ENCODE assay signal across 8 cellular contexts in genomic region chr10:91797077-91797690, GRCh38. TPM values are rescaled to one million over a fixed set of nuclear protein-coding genes. Genes with fewer than 3 reads are reported as not detected.
A peak's percentile ranks its signal among the peaks of the same experiment; 100 is the strongest.
DNase-seq lines count a peak whose midpoint lies in the region; ATAC-seq and TF ChIP-seq lines count a peak whose summit lies in the region.

No MANE protein-coding gene starts in this region.

- peak overlapping the region; percentile 89 for H3K4me3 Mint-ChIP-seq in stimulated activated naive CD8-positive, alpha-beta T cell treated with anti-CD3 and anti-CD28 coated beads, Interleukin-15, Interleukin-2, amounts not matched to agents 100 ng/mL and 50 ng/mL, for 24 hours
- peak overlapping the region; percentile 90 for H3K4me3 Mint-ChIP-seq in mesothelial cell of epicardium

- H3K36me3 Mint-ChIP-seq in stimulated activated naive CD8-positive, alpha-beta T cell treated with anti-CD3 and anti-CD28 coated beads, Interleukin-15, Interleukin-2, amounts not matched to agents 100 ng/mL and 50 ng/mL, for 24 hours (ENCODE audit: low read depth), result peaks cover 30% of the 10 kb centered on the region
- H3K36me3 Mint-ChIP-seq in mesothelial cell of epicardium, result peaks cover 3% of the 10 kb centered on the region

- intact Hi-C loops in breast epithelium (cut with DNase I; ENCODE audit: low total_unique reads), result no loop called here

- DNase-seq in stimulated activated naive CD8-positive, alpha-beta T cell treated with anti-CD3 and anti-CD28 coated beads, Interleukin-15, Interleukin-2, amounts not matched to agents 100 U/mL and 50 U/mL, for 24 hours, result no peak
- DNase-seq in breast epithelium (ENCODE audit: low spot score in 2 of 2) (no peak), mesothelial cell of epicardium (ENCODE audit: low spot score in 2 of 2, unreplicated experiment in 2 of 2) (no peak), NCI-H1436 treated with DMSO at 0.1 percent for 48 hours (lab: John Stamatoyannopoulos, UW) (no peak), DMS 273 (lab: John Stamatoyannopoulos, UW; ENCODE audit: unreplicated experiment) (no peak), COLO668 (lab: John Stamatoyannopoulos, UW; ENCODE audit: unreplicated experiment) (no peak)

- H3K4me1 Mint-ChIP-seq in stimulated activated naive CD8-positive, alpha-beta T cell treated with anti-CD3 and anti-CD28 coated beads, Interleukin-15, Interleukin-2, amounts not matched to agents 100 ng/mL and 50 ng/mL, for 24 hours (ENCODE audit: low read depth), result peaks cover 66% of the 10 kb centered on the region
- H3K4me1 Mint-ChIP-seq in mesothelial cell of epicardium, result peaks cover 40% of the 10 kb centered on the region

- no peaks in the 10 kb centered on the region for H3K9me3 Mint-ChIP-seq in stimulated activated naive CD8-positive, alpha-beta T cell treated with anti-CD3 and anti-CD28 coated beads, Interleukin-15, Interleukin-2, amounts not matched to agents 100 ng/mL and 50 ng/mL, for 24 hours
- H3K9me3 Mint-ChIP-seq in mesothelial cell of epicardium, result no peaks in the 10 kb centered on the region

- no peaks in the 10 kb centered on the region for H3K9me3 ChIP-seq in breast epithelium

- H3K36me3 ChIP-seq in breast epithelium, result no peaks in the 10 kb centered on the region

- peak overlapping the region; percentile 98 to 99 for H3K27ac ChIP-seq in breast epithelium

- TF ChIP-seq POLR2A in breast epithelium (IDR thresholded peaks at IDR 0.05), result no peak

- peak overlapping the region; percentile 86 to 93 (median 91) for H3K4me3 ChIP-seq in breast epithelium

- peak overlapping the region; percentile 96 for H3K27ac Mint-ChIP-seq in stimulated activated naive CD8-positive, alpha-beta T cell treated with anti-CD3 and anti-CD28 coated beads, Interleukin-15, Interleukin-2, amounts not matched to agents 100 ng/mL and 50 ng/mL, for 24 hours
- H3K27ac Mint-ChIP-seq in mesothelial cell of epicardium, result peak overlapping the region; percentile 99

- no peaks in the 10 kb centered on the region for H3K27me3 Mint-ChIP-seq in stimulated activated naive CD8-positive, alpha-beta T cell treated with anti-CD3 and anti-CD28 coated beads, Interleukin-15, Interleukin-2, amounts not matched to agents 100 ng/mL and 50 ng/mL, for 24 hours
- H3K27me3 Mint-ChIP-seq in mesothelial cell of epicardium (ENCODE audit: low read depth), result no peaks in the 10 kb centered on the region

- TF ChIP-seq CTCF in breast epithelium (IDR thresholded peaks at IDR 0.05), result no peak
- TF ChIP-seq CTCF in mesothelial cell of epicardium (IDR thresholded peaks at IDR 0.05; ENCODE audit: unreplicated experiment), result no peak

- peaks cover 0 to 15% of the 10 kb centered on the region in 2 donors for H3K4me1 ChIP-seq in breast epithelium

- ATAC-seq in stimulated activated naive CD8-positive, alpha-beta T cell treated with anti-CD3 and anti-CD28 coated beads, Interleukin-15, Interleukin-2, amounts not matched to agents 100 U/mL and 50 U/mL, for 24 hours, result no peak
- ATAC-seq in HG03460 (IDR thresholded peaks at IDR 0.05; ENCODE audit: unreplicated experiment), result no peak

- no peaks in the 10 kb centered on the region for H3K27me3 ChIP-seq in breast epithelium

RNA-seq across cellular contexts. Expression of gene TNKS2, which starts 1.0 kb away (rescaled TPM):
- 10 to 100 TPM; 48.2 to 65.4 (median 50.8) TPM for total RNA-seq in breast epithelium
- 53.7 to 54.2 TPM (median 53.8 TPM) in 3 replicates for total RNA-seq in mesothelial cell of epicardium
